Comparison of ENCODE assay signal across 10 cellular contexts in the genomic region with DNA sequence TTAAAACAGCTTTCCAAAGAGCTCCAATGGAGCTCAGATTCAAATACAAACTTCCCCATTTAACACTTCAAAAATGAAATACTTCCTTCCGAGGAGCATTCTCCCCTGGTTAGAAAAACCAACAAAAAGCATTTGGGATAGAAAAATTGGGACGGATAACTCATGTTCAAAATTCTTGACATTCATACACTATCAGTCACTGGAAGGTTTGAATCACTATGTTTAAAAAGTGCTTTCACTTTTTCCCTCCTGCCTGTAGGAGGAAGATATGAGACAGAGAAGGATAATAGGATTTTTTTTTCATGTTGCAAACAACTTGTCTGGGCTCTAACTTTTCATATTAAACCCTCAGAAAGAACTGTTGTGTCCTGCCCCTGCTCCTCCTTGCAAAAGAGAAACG.
DNase-seq lines count a peak whose midpoint lies in the region; ATAC-seq, FAIRE-seq and TF ChIP-seq lines count a peak whose summit lies in the region.
"Had no signal": no experiment of that assay in that cellular context is flagged by ENCODE, and none has a peak within 500 bp of the region (broad histone marks: within the 10 kb centered on the region; RNA-seq: fewer than 3 reads in every experiment).

No MANE protein-coding gene starts in this region.

- H3K9me3 Mint-ChIP-seq in Calu3 (ENCODE audit: low read depth, unreplicated experiment), result no peaks in the 10 kb centered on the region
- H3K9me3 Mint-ChIP-seq in endodermal cell, result no peaks in the 10 kb centered on the region

- H3K4me1 Mint-ChIP-seq in Calu3 (ENCODE audit: low read depth, unreplicated experiment), result peaks cover 16% of the 10 kb centered on the region
- no peaks in the 10 kb centered on the region for H3K4me1 Mint-ChIP-seq in endodermal cell

- H3K4me1 ChIP-seq in esophagus muscularis mucosa (peaks cover 0 to 56% (median 36%) of the 10 kb centered on the region in 4 donors), pancreas (peaks cover 9 to 18% (median 16%) of the 10 kb centered on the region in 3 donors), endodermal cell (ENCODE audit: control insufficient read depth, insufficient read depth, low read length) (no peaks in the 10 kb centered on the region), Karpas-422 (ENCODE audit: low read length) (no peaks in the 10 kb centered on the region)

- BruUV-seq in Calu3 (replicated peaks; lab: Mats Ljungman, UMichigan), result no TSS peak

- no peak for FAIRE-seq in pancreas (lab: Jason Lieb, UNC)

- TF ChIP-seq CTCF in Calu3 (IDR thresholded peaks at IDR 0.05; ENCODE audit: unreplicated experiment), result no peak
- peak in 1 of 3 experiments; percentile 5 for TF ChIP-seq CTCF in esophagus muscularis mucosa (IDR thresholded peaks at IDR 0.05)
- no peak for TF ChIP-seq CTCF in pancreas (IDR thresholded peaks at IDR 0.05)
- no peak for TF ChIP-seq CTCF in endodermal cell (conservative IDR thresholded peaks at IDR 0.05)

- CTCF ChIA-PET in Calu3 (lab: Charles Lee), result no interaction called here

- H3K36me3 Mint-ChIP-seq in Calu3 (ENCODE audit: insufficient read depth, unreplicated experiment), result no peaks in the 10 kb centered on the region
- H3K36me3 Mint-ChIP-seq in endodermal cell (ENCODE audit: low read depth), result no peaks in the 10 kb centered on the region

- no peaks in the 10 kb centered on the region for H3K27me3 ChIP-seq in esophagus muscularis mucosa
- H3K27me3 ChIP-seq in pancreas, result no peaks in the 10 kb centered on the region
- H3K27me3 ChIP-seq in endodermal cell (ENCODE audit: control insufficient read depth, insufficient read depth, low read length, poor library complexity, severe bottlenecking), result peaks cover 6% of the 10 kb centered on the region
- no peaks in the 10 kb centered on the region for H3K27me3 ChIP-seq in Karpas-422 (ENCODE audit: low read length)

- H3K4me3 ChIP-seq in esophagus muscularis mucosa (peak overlapping the region; percentile 22 to 50 (median 34)), pancreas (no peak overlapping the region), endodermal cell (ENCODE audit: low read length) (no peak overlapping the region), Karpas-422 (ENCODE audit: low read length) (no peak overlapping the region)

- H3K9me3 ChIP-seq in esophagus muscularis mucosa (no peaks in the 10 kb centered on the region), pancreas (no peaks in the 10 kb centered on the region), endodermal cell (ENCODE audit: control insufficient read depth, low read length) (no peaks in the 10 kb centered on the region), Karpas-422 (ENCODE audit: low read length) (no peaks in the 10 kb centered on the region)

- DNase-seq in Calu3 (no peak), RPMI7951 (ENCODE audit: low read depth) (peak; percentile 77), esophagus muscularis mucosa (ENCODE audit: extremely low spot score) (no peak), pancreas (no peak), endodermal cell (no peak), Karpas-422 (no peak), left ventricle myocardium superior (no peak), nucleus accumbens (lab: John Stamatoyannopoulos, UW) (no peak)
- DNase-seq: glutamatergic neuron, NCI-H524 treated with DMSO at 0.1 percent for 48 hours had no signal

- peak in 3 of 4 donors; percentile 9 to 77 (median 66) for ATAC-seq in pancreas
- ATAC-seq in left ventricle myocardium superior, result no peak

- 28% methylated on average over 3 of the region's 3 CpGs for WGBS in esophagus muscularis mucosa
- WGBS in pancreas, 2 donors, result 33 to 40% methylated on average over 3 of the region's 3 CpGs
- 83 to 87% methylated on average over 1 to 3 of the region's 3 CpGs for WGBS in endodermal cell (ENCODE audit: insufficient coverage in 1 of 2, insufficient read length in 1 of 2), 2 experiments

- H3K27ac ChIP-seq in esophagus muscularis mucosa (replicated peaks in 1 of 4) (peak overlapping the region; percentile 68 to 84 (median 78)), pancreas (no peak overlapping the region), endodermal cell (ENCODE audit: low read depth, low read length) (no peak overlapping the region), Karpas-422 (ENCODE audit: low read length) (no peak overlapping the region)

- TF ChIP-seq EP300 in esophagus muscularis mucosa (IDR thresholded peaks at IDR 0.05), result no peak

- no peak overlapping the region for H3K4me2 ChIP-seq in Karpas-422 (ENCODE audit: low read depth, low read length, poor library complexity, severe bottlenecking)

- H3K36me3 ChIP-seq in esophagus muscularis mucosa (no peaks in the 10 kb centered on the region), pancreas (no peaks in the 10 kb centered on the region), endodermal cell (ENCODE audit: control insufficient read depth, insufficient read depth, low read length) (no peaks in the 10 kb centered on the region), Karpas-422 (ENCODE audit: insufficient read depth, low read length) (no peaks in the 10 kb centered on the region)

- peak overlapping the region; percentile 14 for H3K4me3 Mint-ChIP-seq in Calu3 (ENCODE audit: low read depth, unreplicated experiment)
- H3K4me3 Mint-ChIP-seq in endodermal cell, result no peak overlapping the region

- H3K27me3 Mint-ChIP-seq in Calu3 (ENCODE audit: unreplicated experiment), result no peaks in the 10 kb centered on the region
- H3K27me3 Mint-ChIP-seq in endodermal cell (ENCODE audit: insufficient read depth), result peaks cover 4% of the 10 kb centered on the region

- TF ChIP-seq POLR2A in esophagus muscularis mucosa (IDR thresholded peaks at IDR 0.05; ENCODE audit: low read depth), result no peak

- intact Hi-C loops in Calu3 (cut with micrococcal nuclease; ENCODE audit: unreplicated experiment), result no loop called here
- intact Hi-C loops in esophagus muscularis mucosa (cut with DNase I), result loop anchor here (10.0 kb wide), 1 partner anchor 121 kb away; no protein-coding TSS in a partner anchor
- intact Hi-C loops in pancreas (cut with DNase I), result no loop called here
- intact Hi-C loops in left ventricle myocardium superior (cut with micrococcal nuclease), result no loop called here

- H3K27ac Mint-ChIP-seq in Calu3 (ENCODE audit: unreplicated experiment) (peak overlapping the region; percentile 58), endodermal cell (no peak overlapping the region)

- H3K9ac ChIP-seq in endodermal cell (ENCODE audit: extremely low read depth, low read length, poor library complexity, severe bottlenecking) (no peak overlapping the region), Karpas-422 (ENCODE audit: low read length) (no peak overlapping the region)

- no peaks in the 10 kb centered on the region for H3K79me2 ChIP-seq in Karpas-422 (ENCODE audit: low read length)

- H2AFZ ChIP-seq in Karpas-422 (ENCODE audit: low read length), result no peak overlapping the region

- H3K9me2 ChIP-seq in Karpas-422 (replicated peaks; ENCODE audit: insufficient read depth, low read length), result no peaks in the 10 kb centered on the region

- no peaks in the 10 kb centered on the region for H4K20me1 ChIP-seq in Karpas-422 (ENCODE audit: insufficient read depth, low read depth, low read length)

Comparison
In these comparisons a context has a peak if more than half of its experiments do, and no peak if none do; other contexts are left out.
1. H3K27ac ChIP-seq: peak in esophagus muscularis mucosa (4 of 4); none in pancreas (0 of 4), endodermal cell (single experiment) and Karpas-422 (single experiment).
2. H3K4me3 ChIP-seq: peak in esophagus muscularis mucosa (4 of 4); none in pancreas (0 of 4), endodermal cell (single experiment) and Karpas-422 (single experiment).